Comparison of ENCODE assay signal across 8 cellular contexts in genomic region chr1:44609412-44609767, GRCh38.
A peak's percentile ranks its signal among the peaks of the same experiment; 100 is the strongest.
DNase-seq lines count a peak whose midpoint lies in the region; ATAC-seq and TF ChIP-seq lines count a peak whose summit lies in the region.

No MANE protein-coding gene starts in this region.

- ATAC-seq in HG03025 (IDR thresholded peaks at IDR 0.05; ENCODE audit: low FRiP score, unreplicated experiment) (no peak), GM19023 (IDR thresholded peaks at IDR 0.05; ENCODE audit: unreplicated experiment) (no peak), HG03565 (IDR thresholded peaks at IDR 0.05; ENCODE audit: unreplicated experiment) (no peak)

- H3K36me3 ChIP-seq in hepatocyte (replicated peaks; ENCODE audit: insufficient read depth, low read depth): no peaks in the 10 kb centered on the region

- H3K27me3 ChIP-seq in hepatocyte: no peaks in the 10 kb centered on the region

- no peak overlapping the region for H3K27ac ChIP-seq in hepatocyte

- no peaks in the 10 kb centered on the region for H4K20me1 ChIP-seq in hepatocyte (ENCODE audit: insufficient read depth, poor library complexity, severe bottlenecking)

- H3K4me1 ChIP-seq in hepatocyte (ENCODE audit: insufficient read depth): no peaks in the 10 kb centered on the region

- peak; percentile 37 for TF ChIP-seq CTCF in hepatocyte (IDR thresholded peaks at IDR 0.05; ENCODE audit: poor library complexity)

- no peaks in the 10 kb centered on the region for H3K9me3 ChIP-seq in hepatocyte (ENCODE audit: low read depth)

- no peak overlapping the region for H2AFZ ChIP-seq in hepatocyte

- WGBS in hepatocyte (ENCODE audit: low lambda C conversion rate, missing lambda C conversion rate): 56% methylated on average over 10 of the region's 10 CpGs

- H3K4me2 ChIP-seq in hepatocyte: no peak overlapping the region

- no peak overlapping the region for H3K4me3 ChIP-seq in hepatocyte

- no peaks in the 10 kb centered on the region for H3K9me2 ChIP-seq in hepatocyte (replicated peaks; ENCODE audit: insufficient read depth)

- DNase-seq in GM03348 (ENCODE audit: low spot score) (peak; percentile 83), NCI-H1694 (lab: John Stamatoyannopoulos, UW) (peak; percentile 60), hepatocyte (ENCODE audit: low spot score) (peak; percentile 53)
- peak; percentile 18 for DNase-seq in activated naive CD4-positive, alpha-beta T cell treated with anti-CD3 and anti-CD28 coated beads, Interleukin-2, amount 50 U/mL, for 16 hours
- peak; percentile 12 for DNase-seq in stimulated activated CD8-positive, alpha-beta memory T cell treated with anti-CD3 and anti-CD28 coated beads, Interleukin-15, amount 100 ng/mL, for 1 hour (ENCODE audit: low read depth)

- H3K79me2 ChIP-seq in hepatocyte: no peaks in the 10 kb centered on the region

Comparison
In these comparisons a context has a peak if more than half of its experiments do, and no peak if none do; other contexts are left out.
1. DNase-seq: peak in every context shown above with its lines; median percentile 83 in GM03348; 60 in NCI-H1694; 53 in hepatocyte; 18 in activated naive CD4-positive, alpha-beta T cell treated with anti-CD3 and anti-CD28 coated beads, Interleukin-2, amount 50 U/mL, for 16 hours; 12 in stimulated activated CD8-positive, alpha-beta memory T cell treated with anti-CD3 and anti-CD28 coated beads, Interleukin-15, amount 100 ng/mL, for 1 hour.